Comparison of ENCODE assay signal across 8 cellular contexts in genomic region chr19:33522371-33522662, GRCh38. TPM values are rescaled to one million over a fixed set of nuclear protein-coding genes. Genes with fewer than 3 reads are reported as not detected.
DNase-seq lines count a peak whose midpoint lies in the region; ATAC-seq, FAIRE-seq and TF ChIP-seq lines count a peak whose summit lies in the region.

No MANE protein-coding gene starts in this region.

- no peaks in the 10 kb centered on the region for H3K36me3 Mint-ChIP-seq in CD8-positive, alpha-beta memory T cell
- H3K36me3 Mint-ChIP-seq in endodermal cell (ENCODE audit: low read depth): no peaks in the 10 kb centered on the region

- TF ChIP-seq CTCF in endodermal cell (conservative IDR thresholded peaks at IDR 0.05) (no peak), pancreas (IDR thresholded peaks at IDR 0.05) (no peak)

- no peaks in the 10 kb centered on the region for H3K9me3 Mint-ChIP-seq in CD8-positive, alpha-beta memory T cell
- no peaks in the 10 kb centered on the region for H3K9me3 Mint-ChIP-seq in endodermal cell

- CTCF ChIA-PET in CD8-positive, alpha-beta memory T cell (lab: Charles Lee): no interaction called here

- peak overlapping the region; percentile 76 to 95 (median 91) for H3K4me3 Mint-ChIP-seq in CD8-positive, alpha-beta memory T cell
- peak overlapping the region; percentile 63 for H3K4me3 Mint-ChIP-seq in endodermal cell

- no peaks in the 10 kb centered on the region for H3K9me3 ChIP-seq in CD8-positive, alpha-beta memory T cell (ENCODE audit: low read length)
- H3K9me3 ChIP-seq in NT2/D1 (ENCODE audit: insufficient read depth, low read length) (no peaks in the 10 kb centered on the region), endodermal cell (ENCODE audit: control insufficient read depth, low read length) (no peaks in the 10 kb centered on the region), pancreas (no peaks in the 10 kb centered on the region)

- DNase-seq in CD8-positive, alpha-beta memory T cell: no peak
- DNase-seq in NT2/D1 (ENCODE audit: low read depth, low spot score): no peak
- no peak for DNase-seq in endodermal cell
- no peak for DNase-seq in pancreas
- no peak for DNase-seq in NCI-H226
- DNase-seq in NCI-H1417 (lab: John Stamatoyannopoulos, UW): no peak

- WGBS in endodermal cell (ENCODE audit: insufficient coverage in 1 of 2, insufficient read length in 1 of 2), 2 experiments: 90 to 94% methylated on average over 5 of the region's 5 CpGs
- WGBS in pancreas, 2 donors: 78 to 87% methylated on average over 5 of the region's 5 CpGs

- intact Hi-C loops in pancreas (cut with DNase I): no loop called here

- ATAC-seq in pancreas (no peak), HG03565 (IDR thresholded peaks at IDR 0.05; ENCODE audit: unreplicated experiment) (no peak)
- ATAC-seq in activated CD4-positive, CD25-positive, alpha-beta regulatory T cell treated with anti-CD3 and anti-CD28 coated beads, Interleukin-2, amount 50 U/mL, for 24 hours: no peak

- peaks cover 21% of the 10 kb centered on the region for H3K4me1 ChIP-seq in CD8-positive, alpha-beta memory T cell (ENCODE audit: insufficient read depth, low read length)
- H3K4me1 ChIP-seq in NT2/D1 (ENCODE audit: insufficient read depth, insufficient read length): peaks cover 2% of the 10 kb centered on the region
- H3K4me1 ChIP-seq in endodermal cell (ENCODE audit: control insufficient read depth, insufficient read depth, low read length): peaks cover 9% of the 10 kb centered on the region
- peaks cover 0 to 8% (median 0%) of the 10 kb centered on the region in 3 donors for H3K4me1 ChIP-seq in pancreas

- no peak overlapping the region for H3K27ac ChIP-seq in CD8-positive, alpha-beta memory T cell (ENCODE audit: low read depth, low read length)
- H3K27ac ChIP-seq in endodermal cell (ENCODE audit: low read depth, low read length) (no peak overlapping the region), pancreas (no peak overlapping the region)

- H3K27me3 Mint-ChIP-seq in CD8-positive, alpha-beta memory T cell: peaks cover 3% of the 10 kb centered on the region in 2 donors
- H3K27me3 Mint-ChIP-seq in endodermal cell (ENCODE audit: insufficient read depth): peaks cover 5% of the 10 kb centered on the region

- POLR2A ChIA-PET in CD8-positive, alpha-beta memory T cell (lab: Charles Lee): no interaction called here

- peak overlapping the region; percentile 86 for H3K4me3 ChIP-seq in CD8-positive, alpha-beta memory T cell (ENCODE audit: low read length)
- H3K4me3 ChIP-seq in NT2/D1 (ENCODE audit: insufficient read length, low read depth) (peak overlapping the region; percentile 54), endodermal cell (ENCODE audit: low read length) (peak overlapping the region; percentile 74), pancreas (peak overlapping the region in 3 of 4 donors; percentile 85 to 99 (median 87))

- H3K36me3 ChIP-seq in CD8-positive, alpha-beta memory T cell (ENCODE audit: insufficient read depth, low read length): no peaks in the 10 kb centered on the region
- H3K36me3 ChIP-seq in NT2/D1 (ENCODE audit: insufficient read depth, insufficient read length, low read length) (no peaks in the 10 kb centered on the region), endodermal cell (ENCODE audit: control insufficient read depth, insufficient read depth, low read length) (no peaks in the 10 kb centered on the region), pancreas (no peaks in the 10 kb centered on the region)

- H3K27ac Mint-ChIP-seq in CD8-positive, alpha-beta memory T cell: peak overlapping the region in 6 of 8 donors; percentile 51 to 90 (median 86)
- peak overlapping the region; percentile 91 for H3K27ac Mint-ChIP-seq in endodermal cell

- H3K4me1 Mint-ChIP-seq in CD8-positive, alpha-beta memory T cell: peaks cover 15 to 31% (median 17%) of the 10 kb centered on the region in 3 donors
- H3K4me1 Mint-ChIP-seq in endodermal cell: peaks cover 19% of the 10 kb centered on the region

- no peaks in the 10 kb centered on the region for H3K27me3 ChIP-seq in CD8-positive, alpha-beta memory T cell (ENCODE audit: insufficient read depth, low read length, poor library complexity, severe bottlenecking)
- H3K27me3 ChIP-seq in NT2/D1 (ENCODE audit: insufficient read depth, insufficient read length): no peaks in the 10 kb centered on the region
- no peaks in the 10 kb centered on the region for H3K27me3 ChIP-seq in endodermal cell (ENCODE audit: control insufficient read depth, insufficient read depth, low read length, poor library complexity, severe bottlenecking)
- no peaks in the 10 kb centered on the region for H3K27me3 ChIP-seq in pancreas

- H3K9ac ChIP-seq in NT2/D1 (ENCODE audit: insufficient read length, low read depth) (peak overlapping the region; percentile 74), endodermal cell (ENCODE audit: extremely low read depth, low read length, poor library complexity, severe bottlenecking) (peak overlapping the region; percentile 22)

- no peak for FAIRE-seq in pancreas (lab: Jason Lieb, UNC)

RNA-seq across cellular contexts. Expression of gene PEPD, which starts 0.7 kb away (rescaled TPM):
- 10 to 100 TPM; 47.9 to 49.0 TPM for total RNA-seq in CD8-positive, alpha-beta memory T cell
- polyA plus RNA-seq in CD8-positive, alpha-beta memory T cell: 109 TPM
- total RNA-seq in endodermal cell (10 to 100 TPM; 52.2 to 67.9 TPM), pancreas (10 to 100 TPM; 13.7 to 31.8 (median 20.1) TPM)
- polyA plus RNA-seq in endodermal cell (2013, experiment 1 of 2): 54.0 TPM
- 42.9 TPM for polyA plus RNA-seq in endodermal cell (2013, experiment 2 of 2)
- polyA plus RNA-seq in pancreas: 10 to 100 TPM; 23.8 to 36.1 TPM
